In genomic region chr19:31979949-31980670, GRCh38 we compare ENCODE assay signal across 15 cellular contexts.
DNase-seq lines count a peak whose midpoint lies in the region; TF ChIP-seq lines count a peak whose summit lies in the region.
"Had no signal": no experiment of that assay in that cellular context is flagged by ENCODE, and none has a peak within 500 bp of the region (broad histone marks: within the 10 kb centered on the region; RNA-seq: fewer than 3 reads in every experiment).

No MANE protein-coding gene starts in this region.

- H3K4me3 Mint-ChIP-seq in type B pancreatic cell (no peak overlapping the region), progenitor cell of endocrine pancreas (ENCODE audit: low read depth) (no peak overlapping the region)
- H3K4me3 Mint-ChIP-seq: B cell; CD8-positive, alpha-beta T cell; HFFc6 had no signal

- in situ Hi-C loops in ACHN (cut with HindIII; ENCODE audit: low pct_ligation_motif_present, low pct_unique_long_range_greater_than_20kb, low sequenced_read_pairs) = no loop called here

- H3K4me1 Mint-ChIP-seq in type B pancreatic cell (ENCODE audit: unreplicated experiment) = no peaks in the 10 kb centered on the region
- no peaks in the 10 kb centered on the region for H3K4me1 Mint-ChIP-seq in progenitor cell of endocrine pancreas (ENCODE audit: low read depth)
- H3K4me1 Mint-ChIP-seq: B cell, IgD-negative memory B cell had no signal

- H3K27ac Mint-ChIP-seq in type B pancreatic cell = no peak overlapping the region
- H3K27ac Mint-ChIP-seq in progenitor cell of endocrine pancreas = no peak overlapping the region
- H3K27ac Mint-ChIP-seq: B cell; CD8-positive, alpha-beta T cell; HFFc6; IgD-negative memory B cell had no signal

- H3K36me3 Mint-ChIP-seq in type B pancreatic cell (no peaks in the 10 kb centered on the region), progenitor cell of endocrine pancreas (ENCODE audit: insufficient read depth) (no peaks in the 10 kb centered on the region)
- H3K36me3 Mint-ChIP-seq: CD8-positive, alpha-beta T cell; IgD-negative memory B cell had no signal

- H3K27me3 Mint-ChIP-seq in type B pancreatic cell (peaks cover 8% of the 10 kb centered on the region), progenitor cell of endocrine pancreas (peaks cover 12% of the 10 kb centered on the region)
- H3K27me3 Mint-ChIP-seq: B cell, IgD-negative memory B cell had no signal

- peak; percentile 19 for DNase-seq in ecto neural progenitor cell (ENCODE audit: low spot score)
- peak; percentile 26 for DNase-seq in islet precursor cell
- DNase-seq in type B pancreatic cell (ENCODE audit: extremely low spot score, unreplicated experiment) = peak; percentile 24
- no peak for DNase-seq in stimulated activated naive CD4-positive, alpha-beta T cell (lab: John Stamatoyannopoulos, UW)
- no peak for DNase-seq in progenitor cell of endocrine pancreas (ENCODE audit: low spot score, unreplicated experiment)
- DNase-seq in ACHN = no peak
- DNase-seq: Calu3; CD8-positive, alpha-beta T cell; DMS79 treated with DMSO at 0.1 percent for 48 hours; GF-D8; GOT3; H7; HFFc6 had no signal

- no peaks in the 10 kb centered on the region for H3K9me3 Mint-ChIP-seq in type B pancreatic cell
- no peaks in the 10 kb centered on the region for H3K9me3 Mint-ChIP-seq in progenitor cell of endocrine pancreas (ENCODE audit: low read depth)

- TF ChIP-seq CTCF in type B pancreatic cell (conservative IDR thresholded peaks at IDR 0.05) (no peak), progenitor cell of endocrine pancreas (IDR thresholded peaks at IDR 0.05; ENCODE audit: unreplicated experiment) (no peak)

Comparison
In these comparisons a context has a peak if more than half of its experiments do, and no peak if none do; other contexts are left out.
1. DNase-seq: peak in ecto neural progenitor cell (single experiment), islet precursor cell (single experiment) and type B pancreatic cell (single experiment); none in stimulated activated naive CD4-positive, alpha-beta T cell (0 of 6), progenitor cell of endocrine pancreas (single experiment) and ACHN (single experiment).